In the genomic region with DNA sequence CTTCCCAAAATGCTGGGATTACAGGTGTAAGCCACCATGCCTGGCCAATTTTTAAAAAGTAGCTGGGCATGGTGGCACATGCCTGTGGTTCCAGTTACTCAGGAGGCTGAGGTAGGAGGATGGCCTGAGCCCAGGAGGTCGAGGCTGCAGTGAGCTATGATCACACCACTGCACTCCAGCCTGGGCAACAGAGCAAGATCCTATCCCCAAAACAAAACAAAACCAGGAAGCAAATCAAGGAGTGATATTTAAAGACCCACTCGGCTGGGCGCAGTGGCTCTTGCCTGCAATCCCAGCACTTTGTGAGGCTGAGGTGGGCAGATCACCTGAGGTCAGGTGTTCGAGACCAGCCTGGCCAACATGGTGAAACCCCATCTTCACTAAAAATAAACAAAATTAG, we compare ENCODE assay signal across 1 cellular context. TPM values are rescaled to one million over a fixed set of nuclear protein-coding genes. Genes with fewer than 3 reads are reported as not detected.
"Had no signal": no experiment of that assay in that cellular context is flagged by ENCODE, and none has a peak within 500 bp of the region (broad histone marks: within the 10 kb centered on the region; RNA-seq: fewer than 3 reads in every experiment).

No MANE protein-coding gene starts in this region.

RNA-seq across cellular contexts. Expression of gene KLF2, which starts 22.5 kb away (rescaled TPM):
- polyA plus RNA-seq: keratinocyte had no signal
